Comparison of ENCODE assay signal across 13 cellular contexts in the genomic region with DNA sequence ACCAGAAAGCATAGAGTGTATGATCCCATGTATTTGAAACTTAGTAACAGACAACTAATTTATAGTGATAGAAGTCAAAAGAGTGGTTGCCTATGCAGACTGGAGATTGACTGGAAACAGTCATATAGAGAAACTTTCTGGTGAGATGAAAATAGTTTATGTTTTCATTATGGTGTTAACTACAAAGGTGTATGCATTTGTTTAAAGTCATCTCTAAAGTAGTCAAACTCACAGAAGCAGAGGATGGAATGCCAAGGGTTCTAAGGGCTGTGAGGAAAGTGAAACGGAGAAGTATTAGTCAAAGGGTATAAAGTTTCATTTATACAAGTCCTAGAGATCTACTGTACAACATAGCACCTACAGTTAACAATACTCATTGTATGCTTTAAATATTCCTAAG. TPM values are rescaled to one million over a fixed set of nuclear protein-coding genes. Genes with fewer than 3 reads are reported as not detected.
DNase-seq lines count a peak whose midpoint lies in the region; ATAC-seq lines count a peak whose summit lies in the region.
"Had no signal": no experiment of that assay in that cellular context is flagged by ENCODE, and none has a peak within 500 bp of the region (broad histone marks: within the 10 kb centered on the region; RNA-seq: fewer than 3 reads in every experiment).

No MANE protein-coding gene starts in this region.

- no peak overlapping the region for H3K27ac ChIP-seq in naive thymus-derived CD4-positive, alpha-beta T cell (ENCODE audit: low read depth, low read length)
- H3K27ac ChIP-seq: SJCRH30 had no signal

- H3K36me3 Mint-ChIP-seq in naive thymus-derived CD4-positive, alpha-beta T cell, result peaks cover 0 to 16% (median 12%) of the 10 kb centered on the region in 5 donors

- DNase-seq in foreskin melanocyte, result no peak
- DNase-seq in naive thymus-derived CD4-positive, alpha-beta T cell, result no peak
- DNase-seq in cortex of kidney (lab: John Stamatoyannopoulos, UW), result no peak
- DNase-seq: activated CD4-positive, alpha-beta T cell treated with anti-CD3 and anti-CD28 coated beads for 48 hours; Calu3; Kasumi-1; mesendoderm; NCI-H510A treated with DMSO at 0.1 percent for 48 hours; SJCRH30 had no signal

- no peaks in the 10 kb centered on the region for H3K27me3 ChIP-seq in naive thymus-derived CD4-positive, alpha-beta T cell (ENCODE audit: control insufficient read depth in 2 of 2, insufficient read depth in 2 of 2, low read length in 2 of 2)
- H3K27me3 ChIP-seq: SJCRH30 had no signal

- no peaks in the 10 kb centered on the region for H3K27me3 Mint-ChIP-seq in naive thymus-derived CD4-positive, alpha-beta T cell

- peaks cover 0 to 6% (median 0%) of the 10 kb centered on the region in 7 donors for H3K4me1 Mint-ChIP-seq in naive thymus-derived CD4-positive, alpha-beta T cell

- H3K9me3 Mint-ChIP-seq in naive thymus-derived CD4-positive, alpha-beta T cell, result peaks cover 0 to 7% (median 0%) of the 10 kb centered on the region in 11 donors

- H3K27ac Mint-ChIP-seq in naive thymus-derived CD4-positive, alpha-beta T cell, result no peak overlapping the region

- peak; percentile 99 for ATAC-seq in GM18519 (IDR thresholded peaks at IDR 0.05; ENCODE audit: low FRiP score, unreplicated experiment)
- peak; percentile 88 for ATAC-seq in GM19452 (IDR thresholded peaks at IDR 0.05; ENCODE audit: unreplicated experiment)
- ATAC-seq in HG02852 (IDR thresholded peaks at IDR 0.05; ENCODE audit: unreplicated experiment), result peak; percentile 98
- peak; percentile 88 for ATAC-seq in HG03521 (IDR thresholded peaks at IDR 0.05; ENCODE audit: unreplicated experiment)
- no peak for ATAC-seq in naive thymus-derived CD4-positive, alpha-beta T cell

- no peak overlapping the region for H3K4me3 ChIP-seq in naive thymus-derived CD4-positive, alpha-beta T cell (ENCODE audit: low read length)
- H3K4me3 ChIP-seq: SJCRH30 had no signal

- CTCF ChIA-PET in naive thymus-derived CD4-positive, alpha-beta T cell (lab: Charles Lee), result no interaction called here

- H3K4me1 ChIP-seq in naive thymus-derived CD4-positive, alpha-beta T cell (ENCODE audit: control insufficient read depth in 2 of 2, insufficient read depth in 2 of 2, low read length in 2 of 2), result no peaks in the 10 kb centered on the region
- H3K4me1 ChIP-seq: SJCRH30 had no signal

- no peaks in the 10 kb centered on the region for H3K9me3 ChIP-seq in naive thymus-derived CD4-positive, alpha-beta T cell (ENCODE audit: control insufficient read depth in 2 of 3, low read length in 3 of 3)
- H3K9me3 ChIP-seq: SJCRH30 had no signal

- POLR2A ChIA-PET in naive thymus-derived CD4-positive, alpha-beta T cell (lab: Charles Lee), result no interaction called here

- intact Hi-C loops in naive thymus-derived CD4-positive, alpha-beta T cell (cut with micrococcal nuclease), result no loop called here

- peaks cover 0 to 3% (median 0%) of the 10 kb centered on the region in 3 experiments for H3K36me3 ChIP-seq in naive thymus-derived CD4-positive, alpha-beta T cell (ENCODE audit: control insufficient read depth in 2 of 3, insufficient read depth in 3 of 3, low read length in 3 of 3)
- H3K36me3 ChIP-seq: SJCRH30 had no signal

- no peak overlapping the region for H3K4me3 Mint-ChIP-seq in naive thymus-derived CD4-positive, alpha-beta T cell

RNA-seq across cellular contexts. Expression of gene ENOX2, which starts 45.8 kb away (rescaled TPM):
- total RNA-seq in naive thymus-derived CD4-positive, alpha-beta T cell, result 10 to 100 TPM; 10.3 to 15.3 (median 12.1) TPM
- polyA plus RNA-seq in naive thymus-derived CD4-positive, alpha-beta T cell, result 10 to 100 TPM; 23.6 to 24.0 TPM
